In genomic region chr12:67427336-67427735, GRCh38 we compare ENCODE assay signal across 22 cellular contexts.
DNase-seq lines count a peak whose midpoint lies in the region; ATAC-seq and TF ChIP-seq lines count a peak whose summit lies in the region.
"Had no signal": no experiment of that assay in that cellular context is flagged by ENCODE, and none has a peak within 500 bp of the region (broad histone marks: within the 10 kb centered on the region; RNA-seq: fewer than 3 reads in every experiment).

No MANE protein-coding gene starts in this region.

- ATAC-seq in CD4-positive, alpha-beta T cell (ENCODE audit: poor library complexity), result no peak
- ATAC-seq in GM21619 (IDR thresholded peaks at IDR 0.05; ENCODE audit: unreplicated experiment) (no peak), GM19328 (IDR thresholded peaks at IDR 0.05; ENCODE audit: unreplicated experiment) (no peak)

- H2BK12ac ChIP-seq in neuronal stem cell (ENCODE audit: low read length), result no peak overlapping the region

- no peaks in the 10 kb centered on the region for H3K36me3 ChIP-seq in hepatocyte (replicated peaks; ENCODE audit: insufficient read depth, low read depth)
- no peaks in the 10 kb centered on the region for H3K36me3 ChIP-seq in neuronal stem cell (replicated peaks in 1 of 2; ENCODE audit: control insufficient read depth in 2 of 2, insufficient read depth in 2 of 2, low read length in 2 of 2)
- H3K36me3 ChIP-seq in OCI-LY7 (ENCODE audit: insufficient read depth, low read length), result no peaks in the 10 kb centered on the region
- H3K36me3 ChIP-seq: HAP-1 had no signal

- H3K4ac ChIP-seq in neuronal stem cell (ENCODE audit: low read length), result no peak overlapping the region

- CTCF ChIA-PET in OCI-LY7 (lab: Charles Lee; ENCODE audit: unreplicated experiment), result no interaction called here
- CTCF ChIA-PET in CD4-positive, alpha-beta T cell (lab: Charles Lee), result no interaction called here

- no peak overlapping the region for H3K4me3 Mint-ChIP-seq in CD4-positive, alpha-beta T cell
- H3K4me3 Mint-ChIP-seq: CD8-positive, alpha-beta memory T cell had no signal

- no peak overlapping the region for H2BK120ac ChIP-seq in neuronal stem cell (ENCODE audit: low read depth, low read length)

- H3K9me3 ChIP-seq in hepatocyte (ENCODE audit: low read depth) (no peaks in the 10 kb centered on the region), neuronal stem cell (replicated peaks in 1 of 2; ENCODE audit: control insufficient read depth in 2 of 2, insufficient read depth in 1 of 2, low read depth in 1 of 2, low read length in 2 of 2) (no peaks in the 10 kb centered on the region), OCI-LY7 (ENCODE audit: low read length) (no peaks in the 10 kb centered on the region)
- no peaks in the 10 kb centered on the region for H3K9me3 ChIP-seq in CD4-positive, alpha-beta T cell (ENCODE audit: control insufficient read depth, low read length)
- H3K9me3 ChIP-seq: HAP-1 had no signal

- H4K20me1 ChIP-seq in hepatocyte (ENCODE audit: insufficient read depth, poor library complexity, severe bottlenecking) (no peaks in the 10 kb centered on the region), OCI-LY7 (ENCODE audit: insufficient read depth, low read length) (no peaks in the 10 kb centered on the region)

- no peaks in the 10 kb centered on the region for H3K36me3 Mint-ChIP-seq in CD4-positive, alpha-beta T cell (ENCODE audit: low read depth)
- H3K36me3 Mint-ChIP-seq: CD8-positive, alpha-beta memory T cell had no signal

- POLR2A ChIA-PET in OCI-LY7 (lab: Charles Lee), result no interaction called here
- POLR2A ChIA-PET in CD4-positive, alpha-beta T cell (lab: Charles Lee), result interaction anchor here (0.6 kb wide), 1 partner anchor 9 kb away, joined by 4 read pairs; no protein-coding TSS in a partner anchor

- no peaks in the 10 kb centered on the region for H3K27me3 Mint-ChIP-seq in CD4-positive, alpha-beta T cell

- H3K9me2 ChIP-seq in hepatocyte (replicated peaks; ENCODE audit: insufficient read depth), result no peaks in the 10 kb centered on the region
- no peaks in the 10 kb centered on the region for H3K9me2 ChIP-seq in OCI-LY7 (ENCODE audit: insufficient read depth, low read length)

- no peak overlapping the region for H3K23ac ChIP-seq in neuronal stem cell (ENCODE audit: low read depth, low read length, poor library complexity)

- no peak overlapping the region for H2AFZ ChIP-seq in hepatocyte
- H2AFZ ChIP-seq in neuronal stem cell (ENCODE audit: low read length), result peak overlapping the region; percentile 10
- H2AFZ ChIP-seq in OCI-LY7 (ENCODE audit: low read length), result no peak overlapping the region
- H2AFZ ChIP-seq: GM23248 had no signal

- no peak overlapping the region for H2AK5ac ChIP-seq in neuronal stem cell (ENCODE audit: low read depth, low read length)

- DNase-seq in RPMI7951 (ENCODE audit: low read depth) (peak; percentile 45), hepatocyte (ENCODE audit: low spot score) (no peak), neuronal stem cell (ENCODE audit: low spot score) (no peak), OCI-LY7 (ENCODE audit: low spot score) (no peak)
- DNase-seq in CD4-positive, alpha-beta T cell, result no peak
- DNase-seq: C1 segment of cervical spinal cord; CD8-positive, alpha-beta memory T cell; DMS53; EL; GF-D8; GM23248; NCI-H1694; NCI-H2081; NCI-H2171; NCI-H524 treated with DMSO at 0.1 percent for 48 hours; OCI-M1; Right ventricle myocardium superior; SW 1271 had no signal

- peaks cover 18% of the 10 kb centered on the region for H3K4me1 Mint-ChIP-seq in CD4-positive, alpha-beta T cell (ENCODE audit: low read depth)

- peaks cover 45% of the 10 kb centered on the region for H3K4me1 ChIP-seq in hepatocyte (ENCODE audit: insufficient read depth)
- H3K4me1 ChIP-seq in neuronal stem cell (ENCODE audit: control insufficient read depth in 2 of 2, insufficient read depth in 1 of 2, low read depth in 1 of 2, low read length in 2 of 2), result peaks cover 2 to 8% of the 10 kb centered on the region in 2 donors
- no peaks in the 10 kb centered on the region for H3K4me1 ChIP-seq in OCI-LY7 (ENCODE audit: insufficient read depth, low read length, poor library complexity, severe bottlenecking)
- H3K4me1 ChIP-seq: HAP-1 had no signal

- H2BK5ac ChIP-seq in neuronal stem cell (ENCODE audit: low read length), result no peak overlapping the region

- H3K27me3 ChIP-seq in hepatocyte, result no peaks in the 10 kb centered on the region
- H3K27me3 ChIP-seq in neuronal stem cell (ENCODE audit: control insufficient read depth in 3 of 3, insufficient read depth in 3 of 3, low read depth in 1 of 3, low read length in 3 of 3), result peaks cover 0 to 4% (median 0%) of the 10 kb centered on the region in 3 experiments
- no peaks in the 10 kb centered on the region for H3K27me3 ChIP-seq in CD4-positive, alpha-beta T cell (ENCODE audit: control insufficient read depth, insufficient read depth, low read length)

- no peak overlapping the region for H3K14ac ChIP-seq in neuronal stem cell (ENCODE audit: low read length)

- intact Hi-C loops in OCI-LY7 (cut with micrococcal nuclease; ENCODE audit: unreplicated experiment), result no loop called here
- intact Hi-C loops in CD4-positive, alpha-beta T cell (cut with DNase I, micrococcal nuclease), result no loop called here

- H3K79me2 ChIP-seq in hepatocyte, result no peaks in the 10 kb centered on the region
- no peaks in the 10 kb centered on the region for H3K79me2 ChIP-seq in OCI-LY7 (ENCODE audit: insufficient read depth, low read depth, low read length)

- H3K4me3 ChIP-seq in hepatocyte (no peak overlapping the region), neuronal stem cell (ENCODE audit: low read length in 2 of 2) (no peak overlapping the region), OCI-LY7 (ENCODE audit: low read depth, low read length, poor library complexity, severe bottlenecking) (no peak overlapping the region)
- H3K4me3 ChIP-seq: GM23248, HAP-1 had no signal

- no peaks in the 10 kb centered on the region for H3K79me1 ChIP-seq in neuronal stem cell (ENCODE audit: low read depth, low read length)

- H3K9ac ChIP-seq in neuronal stem cell (ENCODE audit: low read depth, low read length, poor library complexity), result no peak overlapping the region
- H3K9ac ChIP-seq: GM23248, KMS-11 had no signal

- no peak overlapping the region for H3K4me2 ChIP-seq in hepatocyte
- H3K4me2 ChIP-seq in neuronal stem cell (ENCODE audit: insufficient read depth, low read length, poor library complexity, severe bottlenecking), result no peak overlapping the region
- no peak overlapping the region for H3K4me2 ChIP-seq in OCI-LY7 (ENCODE audit: low read length)

- no peak overlapping the region for H3K27ac Mint-ChIP-seq in CD4-positive, alpha-beta T cell
- H3K27ac Mint-ChIP-seq: CD8-positive, alpha-beta memory T cell had no signal

- H4K91ac ChIP-seq in neuronal stem cell (ENCODE audit: low read depth, low read length, poor library complexity), result no peak overlapping the region

- no peak overlapping the region for H3K18ac ChIP-seq in neuronal stem cell (ENCODE audit: low read length)

- H3K27ac ChIP-seq in hepatocyte, result peak overlapping the region; percentile 82
- no peak overlapping the region for H3K27ac ChIP-seq in neuronal stem cell (replicated peaks; ENCODE audit: low read length)
- no peak overlapping the region for H3K27ac ChIP-seq in OCI-LY7 (ENCODE audit: low read depth, low read length, poor library complexity, severe bottlenecking)
- H3K27ac ChIP-seq in CD4-positive, alpha-beta T cell (ENCODE audit: low read depth, low read length), result no peak overlapping the region
- H3K27ac ChIP-seq: GM23248, KMS-11 had no signal

- BruUV-seq in OCI-LY7 (replicated peaks; lab: Mats Ljungman, UMichigan), result no TSS peak

- no peak overlapping the region for H2BK15ac ChIP-seq in neuronal stem cell (ENCODE audit: low read length)

- TF ChIP-seq CTCF in hepatocyte (IDR thresholded peaks at IDR 0.05; ENCODE audit: poor library complexity), result no peak
- no peak for TF ChIP-seq CTCF in OCI-LY7 (conservative IDR thresholded peaks at IDR 0.05; ENCODE audit: low read length)
- TF ChIP-seq CTCF in CD4-positive, alpha-beta T cell (IDR thresholded peaks at IDR 0.05), result no peak

- H3K9me3 Mint-ChIP-seq in CD4-positive, alpha-beta T cell, result no peaks in the 10 kb centered on the region
- H3K9me3 Mint-ChIP-seq: CD8-positive, alpha-beta memory T cell had no signal

- WGBS in hepatocyte (ENCODE audit: low lambda C conversion rate, missing lambda C conversion rate), result 96% methylated on average over 4 of the region's 4 CpGs
- no CpG with 5 or more reads among the region's 4 CpGs for WGBS in neuronal stem cell (ENCODE audit: extremely low coverage in 2 of 2, insufficient read length in 2 of 2, insufficient replicate concordance in 1 of 2), 2 donors

- no peak overlapping the region for H4K8ac ChIP-seq in neuronal stem cell (ENCODE audit: low read depth, low read length)
